In genomic region chr4:20598626-20599025, GRCh38 we compare ENCODE assay signal across 9 cellular contexts.
"Had no signal": no experiment of that assay in that cellular context is flagged by ENCODE, and none has a peak within 500 bp of the region (broad histone marks: within the 10 kb centered on the region; RNA-seq: fewer than 3 reads in every experiment).

No MANE protein-coding gene starts in this region.

- H3K4me1 Mint-ChIP-seq: IgD-negative memory B cell had no signal

- ATAC-seq: HCT116, HepG2 had no signal

- H3K27me3 Mint-ChIP-seq: IgD-negative memory B cell had no signal

- H3K27ac Mint-ChIP-seq: HFFc6, IgD-negative memory B cell had no signal

- H3K4me1 ChIP-seq: HAP-1 had no signal

- H3K36me3 ChIP-seq: HAP-1 had no signal

- H3K4me3 ChIP-seq: GM23248, HAP-1 had no signal

- H3K27ac ChIP-seq: GM23248, HL-60 had no signal

- H3K9me3 ChIP-seq: HAP-1 had no signal

- H3K4me3 Mint-ChIP-seq: HFFc6, IgD-negative memory B cell had no signal

- DNase-seq: GM23248, GOT3, H7, HFFc6 had no signal

- H3K9me3 Mint-ChIP-seq: HFFc6, IgD-negative memory B cell had no signal

- H3K36me3 Mint-ChIP-seq: IgD-negative memory B cell had no signal
